8 cellular contexts compared by ENCODE assay signal in genomic region chr12:24947541-24948451, GRCh38. TPM values are rescaled to one million over a fixed set of nuclear protein-coding genes. Genes with fewer than 3 reads are reported as not detected.
DNase-seq lines count a peak whose midpoint lies in the region; ATAC-seq and TF ChIP-seq lines count a peak whose summit lies in the region.

No MANE protein-coding gene starts in this region.

- peaks cover 22% of the 10 kb centered on the region for H3F3A ChIP-seq in smooth muscle cell (ENCODE audit: low read depth)

- peak overlapping the region; percentile 90 to 96 for H3K4me3 ChIP-seq in foreskin fibroblast (ENCODE audit: low read depth in 1 of 2, low read length in 2 of 2)
- peak overlapping the region; percentile 87 for H3K4me3 ChIP-seq in smooth muscle cell

- TF ChIP-seq CTCF in foreskin fibroblast (IDR thresholded peaks at IDR 0.05; ENCODE audit: low read depth, low read length) (no peak), smooth muscle cell (IDR thresholded peaks at IDR 0.05; ENCODE audit: borderline replicate concordance, insufficient read depth, poor library complexity, severe bottlenecking) (no peak)

- H4K20me1 ChIP-seq in smooth muscle cell (ENCODE audit: low read depth), result peaks cover 8% of the 10 kb centered on the region

- H3K27me3 ChIP-seq in smooth muscle cell (ENCODE audit: low read depth), result no peaks in the 10 kb centered on the region

- no peaks in the 10 kb centered on the region for H3K36me3 ChIP-seq in smooth muscle cell (ENCODE audit: low read depth)

- peaks cover 30% of the 10 kb centered on the region for H3K4me1 ChIP-seq in smooth muscle cell (ENCODE audit: low read depth)

- DNase-seq in NCI-H748 (lab: John Stamatoyannopoulos, UW; ENCODE audit: unreplicated experiment) (peak; percentile 3), NCI-H748 treated with DMSO at 0.1 percent for 48 hours (lab: John Stamatoyannopoulos, UW) (no peak), foreskin fibroblast (no peak), smooth muscle cell (lab: John Stamatoyannopoulos, UW; ENCODE audit: unreplicated experiment) (no peak), anterior cingulate cortex (lab: John Stamatoyannopoulos, UW) (no peak), ecto neural progenitor cell (ENCODE audit: low spot score) (no peak)

- no peaks in the 10 kb centered on the region for H3K9me3 ChIP-seq in smooth muscle cell (replicated peaks; ENCODE audit: low read depth)

- peak overlapping the region; percentile 87 for H3K9ac ChIP-seq in smooth muscle cell (ENCODE audit: low read depth)

- peak overlapping the region; percentile 95 for H3K4me2 ChIP-seq in smooth muscle cell

- H3K27ac ChIP-seq in smooth muscle cell (ENCODE audit: low read depth), result peak overlapping the region; percentile 80

- 2% methylated on average over 12 of the region's 12 CpGs for WGBS in smooth muscle cell (ENCODE audit: low lambda C conversion rate)

- ATAC-seq in GM19324 (IDR thresholded peaks at IDR 0.05; ENCODE audit: low FRiP score, unreplicated experiment), result no peak

- H2AFZ ChIP-seq in smooth muscle cell (ENCODE audit: low read depth), result peak overlapping the region; percentile 94

- TF ChIP-seq POLR2A in Raji (IDR thresholded peaks at IDR 0.05; ENCODE audit: insufficient read depth, low read depth, low read length), result 0 out of 2 replicates have a peak, but pooled peaks have one; percentile 18

- H3K79me2 ChIP-seq in smooth muscle cell (ENCODE audit: low read depth), result peaks cover 53% of the 10 kb centered on the region

RNA-seq across cellular contexts. Expression of gene BCAT1, which starts 1.1 kb away (rescaled TPM):
- 174 and 200 TPM in 2 replicates for total RNA-seq in smooth muscle cell
- polyA plus RNA-seq in smooth muscle cell, result 57.4 and 78.2 TPM in 2 replicates
